Comparison of ENCODE assay signal across 16 cellular contexts in the genomic region with DNA sequence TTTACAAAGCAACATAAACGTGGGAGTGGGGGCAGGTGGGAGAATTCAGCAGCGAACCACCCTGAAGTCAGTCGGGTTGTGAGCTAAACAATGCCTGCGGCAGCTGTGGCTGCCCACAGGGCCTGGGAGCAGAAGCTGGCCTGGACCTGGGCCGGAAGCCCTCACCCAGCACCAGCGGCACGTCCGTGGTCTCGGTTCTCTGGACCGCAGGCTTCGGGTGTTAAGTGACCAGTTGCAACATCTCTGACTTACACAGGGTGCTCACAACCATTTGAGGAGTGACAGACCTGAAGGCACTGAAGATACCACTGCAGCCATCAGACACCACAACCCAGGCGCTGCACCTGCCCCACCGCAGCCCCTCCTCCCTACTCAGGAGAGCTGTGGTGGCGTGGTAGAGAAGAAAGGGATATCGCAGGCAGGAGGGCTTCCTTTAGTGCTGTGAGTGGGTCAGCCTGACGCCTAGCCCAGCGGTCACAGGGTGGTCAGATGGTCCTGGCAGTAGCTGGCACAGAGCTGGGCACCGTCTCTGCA. TPM values are rescaled to one million over a fixed set of nuclear protein-coding genes. Genes with fewer than 3 reads are reported as not detected.
DNase-seq lines count a peak whose midpoint lies in the region; ATAC-seq and TF ChIP-seq lines count a peak whose summit lies in the region.
"Had no signal": no experiment of that assay in that cellular context is flagged by ENCODE, and none has a peak within 500 bp of the region (broad histone marks: within the 10 kb centered on the region; RNA-seq: fewer than 3 reads in every experiment).

No MANE protein-coding gene starts in this region.

- H3K27ac ChIP-seq in CD8-positive, alpha-beta T cell (ENCODE audit: low read depth, low read length): no peak overlapping the region
- no peak overlapping the region for H3K27ac ChIP-seq in neural progenitor cell
- H3K27ac ChIP-seq in mesendoderm (ENCODE audit: low read depth, low read length): no peak overlapping the region

- H2BK15ac ChIP-seq in mesendoderm (replicated peaks; ENCODE audit: low read depth): no peak overlapping the region

- H3K9ac ChIP-seq in neural progenitor cell (no peak overlapping the region), mesendoderm (ENCODE audit: low read length) (no peak overlapping the region)

- H3K79me1 ChIP-seq in mesendoderm (ENCODE audit: low read length): no peaks in the 10 kb centered on the region

- H3K23ac ChIP-seq in mesendoderm (ENCODE audit: low read length): no peak overlapping the region

- H3K4me3 ChIP-seq in CD8-positive, alpha-beta T cell (ENCODE audit: low read depth, low read length): no peak overlapping the region
- peak overlapping the region; percentile 43 for H3K4me3 ChIP-seq in Jurkat, Clone E6-1 (ENCODE audit: low read length)
- H3K4me3 ChIP-seq in neural progenitor cell (no peak overlapping the region), mesendoderm (ENCODE audit: low read length) (no peak overlapping the region)
- H3K4me3 ChIP-seq: GM12878 had no signal

- no peak overlapping the region for H3K4me3 Mint-ChIP-seq in CD8-positive, alpha-beta T cell
- peak overlapping the region in 2 of 3 donors; percentile 9 to 72 for H3K4me3 Mint-ChIP-seq in T-cell
- peak overlapping the region; percentile 24 for H3K4me3 Mint-ChIP-seq in neural progenitor cell

- no peaks in the 10 kb centered on the region for H3K36me3 Mint-ChIP-seq in CD8-positive, alpha-beta T cell
- no peaks in the 10 kb centered on the region for H3K36me3 Mint-ChIP-seq in T-cell
- H3K36me3 Mint-ChIP-seq in neural progenitor cell: no peaks in the 10 kb centered on the region

- POLR2A ChIA-PET in CD8-positive, alpha-beta T cell (lab: Charles Lee): no interaction called here
- POLR2A ChIA-PET in T-cell (lab: Charles Lee): interaction anchor here in 1 of 2 donors (0.6 kb wide), 1 partner anchor 830 kb away, joined by 4 read pairs; no protein-coding TSS in a partner anchor

- no CpG with 5 or more reads among the region's 18 CpGs for WGBS in mesendoderm (ENCODE audit: extremely low coverage, insufficient coverage, low lambda C conversion rate)

- intact Hi-C loops in CD8-positive, alpha-beta T cell (cut with DNase I, micrococcal nuclease): loop anchor here in 1 of 2 experiments (5.0 to 10.0 kb wide), 2 partner anchors 208 to 344 kb away; no protein-coding TSS in a partner anchor

- H3K4ac ChIP-seq in mesendoderm (ENCODE audit: low read depth, low read length): no peak overlapping the region

- no peak overlapping the region for H2BK120ac ChIP-seq in mesendoderm (ENCODE audit: low read depth, low read length)

- H3K9me3 ChIP-seq in CD8-positive, alpha-beta T cell (ENCODE audit: low read length): no peaks in the 10 kb centered on the region
- H3K9me3 ChIP-seq in neural progenitor cell (ENCODE audit: low read depth): no peaks in the 10 kb centered on the region

- H3K9me3 Mint-ChIP-seq in CD8-positive, alpha-beta T cell: no peaks in the 10 kb centered on the region
- H3K9me3 Mint-ChIP-seq in T-cell: no peaks in the 10 kb centered on the region
- H3K9me3 Mint-ChIP-seq in neural progenitor cell: no peaks in the 10 kb centered on the region
- H3K9me3 Mint-ChIP-seq: H9 had no signal

- H3K18ac ChIP-seq in mesendoderm (ENCODE audit: low read length): no peak overlapping the region

- H4K5ac ChIP-seq in mesendoderm (ENCODE audit: low read length): no peak overlapping the region

- H2BK5ac ChIP-seq in mesendoderm (ENCODE audit: low read length): no peak overlapping the region

- H3K4me1 Mint-ChIP-seq in CD8-positive, alpha-beta T cell (ENCODE audit: low read depth): peaks cover 11% of the 10 kb centered on the region
- H3K4me1 Mint-ChIP-seq in T-cell: peaks cover 7 to 11% (median 9%) of the 10 kb centered on the region in 3 donors
- H3K4me1 Mint-ChIP-seq in neural progenitor cell: peaks cover 12% of the 10 kb centered on the region

- no peak overlapping the region for H3K56ac ChIP-seq in mesendoderm (ENCODE audit: low read length)

- H3F3A ChIP-seq in neural progenitor cell (ENCODE audit: low read depth): peaks cover 19% of the 10 kb centered on the region

- no peaks in the 10 kb centered on the region for H3K36me3 ChIP-seq in CD8-positive, alpha-beta T cell (ENCODE audit: insufficient read depth, low read length)
- H3K36me3 ChIP-seq in neural progenitor cell: no peaks in the 10 kb centered on the region
- no peaks in the 10 kb centered on the region for H3K36me3 ChIP-seq in mesendoderm (ENCODE audit: control insufficient read depth, insufficient read depth, low read length)

- CTCF ChIA-PET in CD8-positive, alpha-beta T cell (lab: Charles Lee): interaction anchor here (0.6 to 4.0 kb wide), 10 partner anchors 58 to 1261 kb away, joined by 3 to 40 read pairs (median 5); partner anchors contain the start of genes CDH15 and ZNF778
- CTCF ChIA-PET in T-cell (lab: Charles Lee): no interaction called here

- H3K4me2 ChIP-seq in neural progenitor cell (no peak overlapping the region), mesendoderm (ENCODE audit: low read length) (no peak overlapping the region)

- no peak for DNase-seq in CD8-positive, alpha-beta T cell
- peak; percentile 84 for DNase-seq in Jurkat, Clone E6-1 (ENCODE audit: low read depth, low spot score)
- DNase-seq in T-cell (no peak), neural progenitor cell (ENCODE audit: low spot score) (no peak), DMS53 treated with DMSO at 0.1 percent for 48 hours (lab: John Stamatoyannopoulos, UW; ENCODE audit: unreplicated experiment) (no peak), mesendoderm (no peak)
- no peak for DNase-seq in stimulated activated CD4-positive, alpha-beta T cell treated with anti-CD3 and anti-CD28 coated beads, Interleukin-4, amount 100 ng/mL, for 24 hours
- DNase-seq: DMS53, H9, Kasumi-1, NCI-H187 treated with DMSO at 0.1 percent for 48 hours, NCI-H69, SIG-M5 had no signal

- peaks cover 21% of the 10 kb centered on the region for H3K4me1 ChIP-seq in CD8-positive, alpha-beta T cell (ENCODE audit: insufficient read depth, low read length)
- H3K4me1 ChIP-seq in neural progenitor cell (no peaks in the 10 kb centered on the region), mesendoderm (ENCODE audit: control insufficient read depth, low read depth, low read length) (no peaks in the 10 kb centered on the region)

- no peak overlapping the region for H2AFZ ChIP-seq in neural progenitor cell (replicated peaks)

- H3K27ac Mint-ChIP-seq in CD8-positive, alpha-beta T cell: peak overlapping the region; percentile 13
- H3K27ac Mint-ChIP-seq in T-cell (no peak overlapping the region), neural progenitor cell (no peak overlapping the region)
- H3K27ac Mint-ChIP-seq: H9 had no signal

- no peak for TF ChIP-seq CTCF in CD8-positive, alpha-beta T cell (IDR thresholded peaks at IDR 0.05)
- no peak for TF ChIP-seq CTCF in neural progenitor cell (IDR thresholded peaks at IDR 0.05)

- H4K8ac ChIP-seq in mesendoderm (ENCODE audit: low read depth, low read length): no peak overlapping the region

- H4K20me1 ChIP-seq in neural progenitor cell (ENCODE audit: low read depth): peaks cover 10% of the 10 kb centered on the region

- H3K79me2 ChIP-seq in neural progenitor cell (ENCODE audit: low read depth) (no peaks in the 10 kb centered on the region), mesendoderm (ENCODE audit: control insufficient read depth, insufficient read depth, low read length) (no peaks in the 10 kb centered on the region)

- no peak for ATAC-seq in CD8-positive, alpha-beta T cell
- ATAC-seq in T-cell (replicated peaks in 1 of 4): no peak
- ATAC-seq: GM12878, Panc1 had no signal

- H3K27me3 ChIP-seq in CD8-positive, alpha-beta T cell (ENCODE audit: insufficient read depth, low read length): peaks cover 28% of the 10 kb centered on the region
- H3K27me3 ChIP-seq in neural progenitor cell (peaks cover 91% of the 10 kb centered on the region), mesendoderm (ENCODE audit: insufficient read depth, low read length, poor library complexity) (peaks cover 12% of the 10 kb centered on the region)

- no peak overlapping the region for H2AK5ac ChIP-seq in mesendoderm (ENCODE audit: low read length)

- peaks cover 25% of the 10 kb centered on the region for H3K27me3 Mint-ChIP-seq in CD8-positive, alpha-beta T cell (ENCODE audit: low read depth)
- peaks cover 8 to 35% of the 10 kb centered on the region in 2 donors for H3K27me3 Mint-ChIP-seq in T-cell
- H3K27me3 Mint-ChIP-seq in neural progenitor cell (ENCODE audit: insufficient read depth, low read depth): peaks cover 31% of the 10 kb centered on the region

RNA-seq across cellular contexts. Expression of gene CBFA2T3, which starts 33.8 kb away (rescaled TPM):
- total RNA-seq in CD8-positive, alpha-beta T cell: under 1 TPM; 0.11 to 0.31 TPM
- 33.8 TPM for polyA plus RNA-seq in Jurkat, Clone E6-1 (2012; ENCODE audit: insufficient read depth, insufficient read length)
- 1 to 10 TPM; 2.0 to 4.0 (median 2.1) TPM for total RNA-seq in T-cell
- 0.15 and 0.22 TPM in 2 replicates for total RNA-seq in neural progenitor cell (ENCODE audit: low replicate concordance)
- 0.20 TPM for polyA plus RNA-seq in mesendoderm (2013, experiment 1 of 2)
- polyA plus RNA-seq in mesendoderm (2013, experiment 2 of 2): 0.21 TPM
- polyA plus RNA-seq: AG04450 had no signal
